Comparison of ENCODE assay signal across 12 cellular contexts in the genomic region with DNA sequence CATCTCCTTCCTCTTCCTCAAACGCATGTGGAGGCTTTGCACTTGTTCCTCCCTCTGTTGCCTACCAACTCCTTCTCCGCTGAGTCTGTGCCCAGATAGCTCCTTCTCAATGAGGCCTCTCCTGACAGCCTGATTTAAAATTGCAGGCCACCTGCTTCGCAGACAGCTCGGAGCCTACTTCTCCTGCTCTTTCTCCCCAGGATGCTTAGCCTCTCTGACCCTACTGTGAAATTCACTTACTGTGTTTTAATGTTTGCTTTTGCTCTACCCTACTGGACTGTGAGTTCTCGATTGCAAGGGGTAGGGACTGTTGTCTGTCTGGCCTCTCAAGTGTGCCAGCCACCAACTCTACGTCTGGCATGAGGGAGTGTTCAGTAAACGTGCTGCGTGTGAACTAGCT.
A peak's percentile ranks its signal among the peaks of the same experiment; 100 is the strongest.
DNase-seq lines count a peak whose midpoint lies in the region; ATAC-seq, FAIRE-seq and TF ChIP-seq lines count a peak whose summit lies in the region.
"Had no signal": no experiment of that assay in that cellular context is flagged by ENCODE, and none has a peak within 500 bp of the region (broad histone marks: within the 10 kb centered on the region; RNA-seq: fewer than 3 reads in every experiment).

No MANE protein-coding gene starts in this region.

- no peak for TF ChIP-seq CTCF in HepG2 (CRISPR knock-in tag; IDR thresholded peaks at IDR 0.05)
- no peak for TF ChIP-seq CTCF in uterus (IDR thresholded peaks at IDR 0.05)

- TF ChIP-seq POLR2A in HepG2 (IDR thresholded peaks at IDR 0.05; ENCODE audit: insufficient read depth in 1 of 2, low read depth in 2 of 2, low read length in 2 of 2) (no peak), uterus (IDR thresholded peaks at IDR 0.05) (no peak)

- in situ Hi-C loops in HepG2 (cut with HindIII; ENCODE audit: extremely low pct_ligation_motif_present, low pct_unique_long_range_greater_than_20kb), result no loop called here

- no peaks in the 10 kb centered on the region; a peak in 1 of 5 replicates for H3K36me3 ChIP-seq in HepG2 (replicated peaks in 1 of 2; ENCODE audit: control insufficient read depth in 1 of 2, insufficient read depth in 2 of 2, low read length in 2 of 2)
- H3K36me3 ChIP-seq in uterus, result no peaks in the 10 kb centered on the region

- peak; percentile 48 for FAIRE-seq in HepG2 (lab: Jason Lieb, UNC)

- no peak overlapping the region for H3K9ac ChIP-seq in HepG2 (ENCODE audit: insufficient read depth, low read depth, low read length)
- H3K9ac ChIP-seq: GM23248 had no signal

- POLR2A ChIA-PET in HepG2 (lab: Yijun Ruan, JAX), result no interaction called here

- H4K20me1 ChIP-seq in HepG2 (ENCODE audit: insufficient read depth, low read length), result peaks cover 4% of the 10 kb centered on the region; the same call in 1 of the 2 replicates

- no peak overlapping the region for H2AFZ ChIP-seq in HepG2 (ENCODE audit: low read length)
- H2AFZ ChIP-seq: GM23248 had no signal

- H3K9me3 ChIP-seq in HepG2 (ENCODE audit: low read length), result no peaks in the 10 kb centered on the region
- H3K9me3 ChIP-seq in uterus, result no peaks in the 10 kb centered on the region

- H3K27ac ChIP-seq in HepG2 (ENCODE audit: extremely low read length, insufficient read depth, low read length) (no peak overlapping the region), uterus (no peak overlapping the region)
- H3K27ac ChIP-seq: GM23248 had no signal

- DNase-seq in DMS79 treated with DMSO at 0.1 percent for 48 hours (lab: John Stamatoyannopoulos, UW), result peak; percentile 71
- peak; percentile 27 for DNase-seq in NCI-H1694 treated with DMSO at 0.1 percent for 48 hours (lab: John Stamatoyannopoulos, UW)
- peak; percentile 63 for DNase-seq in SK-N-DZ (ENCODE audit: low spot score)
- DNase-seq in HepG2 (ENCODE audit: low spot score), result peak; percentile 32
- no peak for DNase-seq in uterus
- no peak for DNase-seq in OCI-M2 (lab: John Stamatoyannopoulos, UW; ENCODE audit: unreplicated experiment)
- no peak for DNase-seq in activated CD8-positive, alpha-beta memory T cell treated with anti-CD3 and anti-CD28 coated beads, Interleukin-2, amount 50 U/mL, for 48 hours
- DNase-seq: dorsolateral prefrontal cortex; GM23248; stimulated activated CD4-positive, alpha-beta T cell treated with anti-CD3 and anti-CD28 coated beads, Interleukin-15, amount 100 ng/mL, for 24 hours had no signal

- BruUV-seq in HepG2 (replicated peaks; lab: Mats Ljungman, UMichigan), result no TSS peak

- H3K4me1 ChIP-seq in HepG2 (ENCODE audit: insufficient read depth, low read length), result peaks cover 38% of the 10 kb centered on the region
- H3K4me1 ChIP-seq in uterus, result peaks cover 0 to 3% of the 10 kb centered on the region in 2 donors

- 67% methylated on average over 8 of the region's 8 CpGs for WGBS in HepG2 (ENCODE audit: low lambda C conversion rate)

- no peak overlapping the region for H3K4me3 ChIP-seq in HepG2 (replicated peaks in 1 of 3; ENCODE audit: insufficient read depth in 1 of 3, low read depth in 2 of 3, low read length in 3 of 3)
- no peak overlapping the region for H3K4me3 ChIP-seq in uterus
- H3K4me3 ChIP-seq: dorsolateral prefrontal cortex, GM23248, lung had no signal

- H3K27me3 ChIP-seq in HepG2 (ENCODE audit: control insufficient read depth in 1 of 2, insufficient read depth in 2 of 2, low read length in 2 of 2), result no peaks in the 10 kb centered on the region
- H3K27me3 ChIP-seq in uterus, result no peaks in the 10 kb centered on the region
- H3K27me3 ChIP-seq: dorsolateral prefrontal cortex had no signal

- ATAC-seq in HepG2 (peak; percentile 59), GM21619 (IDR thresholded peaks at IDR 0.05; ENCODE audit: unreplicated experiment) (no peak)

- intact Hi-C loops in HepG2 (cut with micrococcal nuclease; ENCODE audit: unreplicated experiment) (no loop called here), uterus (cut with DNase I; ENCODE audit: low total_unique reads) (no loop called here)

- H3K79me2 ChIP-seq in HepG2 (ENCODE audit: insufficient read depth, low read length), result peaks cover 10% of the 10 kb centered on the region

- CTCF ChIA-PET in HepG2 (lab: Yijun Ruan, JAX; ENCODE audit: low intra/inter-chr PET ratio, low total read pairs), result no interaction called here

- TF ChIP-seq EP300 in HepG2 (IDR thresholded peaks at IDR 0.05; ENCODE audit: low read depth in 2 of 2, low read length in 2 of 2) (no peak), HepG2 (CRISPR knock-in tag; IDR thresholded peaks at IDR 0.05; ENCODE audit: borderline replicate concordance) (no peak)

- TF ChIP-seq RAD21 in HepG2 (CRISPR knock-in tag; IDR thresholded peaks at IDR 0.05), result no peak

- no peak overlapping the region for H3K4me2 ChIP-seq in HepG2 (ENCODE audit: low read depth, low read length)

TF ChIP-seq in HepG2, 621 proteins besides CTCF, POLR2A, EP300 and RAD21:
- TF ChIP-seq BRF2 (CRISPR knock-in tag; IDR thresholded peaks at IDR 0.05) (no peak), ZNF296 (CRISPR knock-in tag; conservative IDR thresholded peaks at IDR 0.05) (no peak), ATRX (CRISPR knock-in tag; IDR thresholded peaks at IDR 0.05; ENCODE audit: borderline replicate concordance) (no peak), AHR (CRISPR knock-in tag; IDR thresholded peaks at IDR 0.05) (no peak), JDP2 (CRISPR knock-in tag; IDR thresholded peaks at IDR 0.05; ENCODE audit: borderline replicate concordance) (no peak), ZNF263 (CRISPR knock-in tag; IDR thresholded peaks at IDR 0.05) (no peak), HOXA9 (CRISPR knock-in tag; IDR thresholded peaks at IDR 0.05; ENCODE audit: borderline replicate concordance) (no peak), TARDBP (CRISPR knock-in tag; IDR thresholded peaks at IDR 0.05) (no peak)
- TF ChIP-seq, protein P1, sequence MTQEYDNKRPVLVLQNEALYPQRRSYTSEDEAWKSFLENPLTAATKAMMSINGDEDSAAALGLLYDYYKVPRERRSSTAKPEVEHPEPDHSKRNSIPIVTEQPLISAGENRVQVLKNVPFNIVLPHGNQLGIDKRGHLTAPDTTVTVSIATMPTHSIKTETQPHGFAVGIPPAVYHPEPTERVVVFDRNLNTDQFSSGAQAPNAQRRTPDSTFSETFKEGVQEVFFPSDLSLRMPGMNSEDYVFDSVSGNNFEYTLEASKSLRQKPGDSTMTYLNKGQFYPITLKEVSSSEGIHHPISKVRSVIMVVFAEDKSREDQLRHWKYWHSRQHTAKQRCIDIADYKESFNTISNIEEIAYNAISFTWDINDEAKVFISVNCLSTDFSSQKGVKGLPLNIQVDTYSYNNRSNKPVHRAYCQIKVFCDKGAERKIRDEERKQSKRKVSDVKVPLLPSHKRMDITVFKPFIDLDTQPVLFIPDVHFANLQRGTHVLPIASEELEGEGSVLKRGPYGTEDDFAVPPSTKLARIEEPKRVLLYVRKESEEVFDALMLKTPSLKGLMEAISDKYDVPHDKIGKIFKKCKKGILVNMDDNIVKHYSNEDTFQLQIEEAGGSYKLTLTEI (CRISPR knock-in tag; conservative IDR thresholded peaks at IDR 0.05), result no peak

Comparison
In these comparisons a context has a peak if more than half of its experiments do, and no peak if none do; other contexts are left out.
1. DNase-seq: peak in DMS79 treated with DMSO at 0.1 percent for 48 hours (single experiment), NCI-H1694 treated with DMSO at 0.1 percent for 48 hours (single experiment), SK-N-DZ (single experiment) and HepG2 (single experiment); none in uterus (0 of 2), OCI-M2 (single experiment) and activated CD8-positive, alpha-beta memory T cell treated with anti-CD3 and anti-CD28 coated beads, Interleukin-2, amount 50 U/mL, for 48 hours (single experiment).